11 cellular contexts compared by ENCODE assay signal in genomic region chr7:94266278-94266677, GRCh38.
DNase-seq lines count a peak whose midpoint lies in the region; ATAC-seq and TF ChIP-seq lines count a peak whose summit lies in the region.
"Had no signal": no experiment of that assay in that cellular context is flagged by ENCODE, and none has a peak within 500 bp of the region (broad histone marks: within the 10 kb centered on the region; RNA-seq: fewer than 3 reads in every experiment).

No MANE protein-coding gene starts in this region.

- H3K27me3 Mint-ChIP-seq in glutamatergic neuron (ENCODE audit: unreplicated experiment) = no peaks in the 10 kb centered on the region

- H3K27me3 ChIP-seq in trophoblast cell (ENCODE audit: insufficient read depth, low read length) (no peaks in the 10 kb centered on the region), MG63 (no peaks in the 10 kb centered on the region)

- no peak overlapping the region for H3K23ac ChIP-seq in trophoblast cell (ENCODE audit: low read length)

- no peak overlapping the region for H3K9ac ChIP-seq in trophoblast cell (ENCODE audit: low read length)

- H3K9me3 ChIP-seq in trophoblast cell (ENCODE audit: insufficient read depth, low read depth, low read length) = no peaks in the 10 kb centered on the region
- H3K9me3 ChIP-seq in MG63 = no peaks in the 10 kb centered on the region

- no peak for ATAC-seq in HG02588 (IDR thresholded peaks at IDR 0.05; ENCODE audit: unreplicated experiment)

- no peak overlapping the region for H2BK120ac ChIP-seq in trophoblast cell (ENCODE audit: insufficient read depth, low read length, poor library complexity)

- H4K8ac ChIP-seq in trophoblast cell (ENCODE audit: low read depth, low read length) = no peak overlapping the region

- peaks cover 9% of the 10 kb centered on the region for H3K4me1 Mint-ChIP-seq in glutamatergic neuron (ENCODE audit: low read depth, unreplicated experiment)
- H3K4me1 Mint-ChIP-seq: CD8-positive, alpha-beta memory T cell had no signal

- POLR2A ChIA-PET in RWPE1 (lab: Yijun Ruan, JAX; ENCODE audit: low non-redundant PET) = no interaction called here

- no peaks in the 10 kb centered on the region for H3K79me2 ChIP-seq in trophoblast cell (ENCODE audit: control insufficient read depth, insufficient read depth, low read length, poor library complexity)

- H3K4me2 ChIP-seq in trophoblast cell (ENCODE audit: low read length) = no peak overlapping the region

- H3K27ac Mint-ChIP-seq in glutamatergic neuron (ENCODE audit: unreplicated experiment) = no peak overlapping the region
- H3K27ac Mint-ChIP-seq: CD8-positive, alpha-beta memory T cell had no signal

- H3K4me1 ChIP-seq in trophoblast cell (ENCODE audit: control insufficient read depth in 1 of 2, insufficient read depth in 2 of 2, low read length in 2 of 2) = no peaks in the 10 kb centered on the region

- no peak overlapping the region for H3K14ac ChIP-seq in trophoblast cell (ENCODE audit: low read length)

- no peaks in the 10 kb centered on the region for H3K79me1 ChIP-seq in trophoblast cell (ENCODE audit: low read length)

- no peak overlapping the region for H3K18ac ChIP-seq in trophoblast cell (ENCODE audit: low read length)

- no peak overlapping the region for H2AFZ ChIP-seq in trophoblast cell (ENCODE audit: insufficient read depth, low read length, poor library complexity)

- no peaks in the 10 kb centered on the region for H3K9me3 Mint-ChIP-seq in glutamatergic neuron (ENCODE audit: unreplicated experiment)

- H3K27ac ChIP-seq in RWPE1 (no peak overlapping the region), trophoblast cell (ENCODE audit: low read depth, low read length) (no peak overlapping the region)

- no peak overlapping the region for H4K91ac ChIP-seq in trophoblast cell (ENCODE audit: low read depth, low read length)

- H3K4me3 ChIP-seq in fibroblast of the aortic adventitia (ENCODE audit: low read depth, low read length) = no peak overlapping the region
- H3K4me3 ChIP-seq in trophoblast cell (ENCODE audit: low read depth, low read length) = no peak overlapping the region
- H3K4me3 ChIP-seq in MG63 = no peak overlapping the region

- H2AK5ac ChIP-seq in trophoblast cell (ENCODE audit: low read length) = no peak overlapping the region

- no peak overlapping the region for H2BK5ac ChIP-seq in trophoblast cell (ENCODE audit: low read depth, low read length, poor library complexity)

- H3K4ac ChIP-seq in trophoblast cell (ENCODE audit: low read depth, low read length) = no peak overlapping the region

- CTCF ChIA-PET in RWPE1 (lab: Yijun Ruan, JAX) = no interaction called here

- TF ChIP-seq CTCF in RWPE1 (conservative IDR thresholded peaks at IDR 0.05; ENCODE audit: low read depth) (no peak), fibroblast of the aortic adventitia (IDR thresholded peaks at IDR 0.05; ENCODE audit: insufficient read depth, low read length) (no peak), glutamatergic neuron (IDR thresholded peaks at IDR 0.05; ENCODE audit: partially characterized antibody, unreplicated experiment) (no peak)

- DNase-seq in GM04504 (ENCODE audit: low read depth) = peak; percentile 62
- DNase-seq in RWPE1 (ENCODE audit: low spot score) = peak; percentile 19
- peak; percentile 75 for DNase-seq in fibroblast of the aortic adventitia (ENCODE audit: low read depth)
- DNase-seq in trophoblast cell = peak; percentile 12 to 46
- DNase-seq in glutamatergic neuron = no peak
- no peak for DNase-seq in MG63
- DNase-seq in nucleus accumbens (lab: John Stamatoyannopoulos, UW) = no peak
- DNase-seq: CD8-positive, alpha-beta memory T cell; effector memory CD4-positive, alpha-beta T cell; NCI-H1048 had no signal

- no peak overlapping the region for H4K12ac ChIP-seq in trophoblast cell (ENCODE audit: low read depth, low read length)

- no peak overlapping the region for H2BK12ac ChIP-seq in trophoblast cell (ENCODE audit: low read length)

- no CpG with 5 or more reads among the region's 4 CpGs for WGBS in trophoblast cell (ENCODE audit: extremely low coverage, insufficient coverage, insufficient read length)

- H3K36me3 Mint-ChIP-seq in glutamatergic neuron (ENCODE audit: unreplicated experiment) = no peaks in the 10 kb centered on the region
- H3K36me3 Mint-ChIP-seq: CD8-positive, alpha-beta memory T cell had no signal

- H3K4me3 Mint-ChIP-seq in glutamatergic neuron (ENCODE audit: unreplicated experiment) = no peak overlapping the region
- H3K4me3 Mint-ChIP-seq: CD8-positive, alpha-beta memory T cell had no signal

- H3K36me3 ChIP-seq in trophoblast cell (ENCODE audit: control insufficient read depth in 1 of 2, insufficient read depth in 2 of 2, low read length in 2 of 2) = no peaks in the 10 kb centered on the region
- no peaks in the 10 kb centered on the region for H3K36me3 ChIP-seq in MG63

Comparison
In these comparisons a context has a peak if more than half of its experiments do, and no peak if none do; other contexts are left out.
1. DNase-seq: peak in GM04504 (single experiment), RWPE1 (single experiment), fibroblast of the aortic adventitia (single experiment) and trophoblast cell (2 of 2); none in glutamatergic neuron (single experiment), MG63 (single experiment) and nucleus accumbens (0 of 56).